8 cellular contexts compared by ENCODE assay signal in the genomic region with DNA sequence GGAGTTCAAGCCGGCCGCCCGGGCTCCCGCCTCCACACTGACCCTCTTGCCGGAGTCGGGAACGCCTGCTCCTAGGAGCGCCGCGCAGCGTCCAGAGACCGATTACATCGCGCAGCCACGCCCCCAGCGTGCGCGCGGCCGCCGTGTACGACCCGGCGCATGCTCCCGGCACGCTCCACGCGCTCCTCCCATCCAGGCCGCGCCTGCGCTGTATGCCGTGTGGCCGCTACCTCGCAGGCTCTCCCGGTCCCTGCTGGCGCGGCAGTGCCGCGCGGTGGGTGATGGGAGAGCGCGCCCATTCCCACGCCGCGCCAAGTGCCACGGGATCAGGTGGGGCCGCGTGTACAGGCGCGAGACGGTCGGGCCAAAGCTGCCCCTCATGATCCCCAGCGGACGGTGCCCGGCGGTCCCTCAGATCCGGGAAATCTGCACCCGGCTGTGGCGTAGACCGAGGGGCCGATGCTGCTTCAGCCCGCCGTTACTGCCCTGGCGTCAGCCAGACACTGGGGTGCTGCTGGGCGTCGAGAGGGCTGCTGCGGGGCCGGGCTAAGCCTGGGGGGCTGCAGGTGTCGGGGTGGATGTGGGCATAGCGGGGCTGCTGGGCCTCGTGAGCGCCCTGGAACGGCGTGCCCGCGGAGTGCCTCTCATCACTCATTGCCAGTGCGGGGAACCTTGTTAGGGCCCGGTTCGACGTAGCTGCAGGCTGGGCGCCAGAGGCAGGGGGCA. TPM values are rescaled to one million over a fixed set of nuclear protein-coding genes. Genes with fewer than 3 reads are reported as not detected.
DNase-seq lines count a peak whose midpoint lies in the region; ATAC-seq and TF ChIP-seq lines count a peak whose summit lies in the region.

A gene with protein sequence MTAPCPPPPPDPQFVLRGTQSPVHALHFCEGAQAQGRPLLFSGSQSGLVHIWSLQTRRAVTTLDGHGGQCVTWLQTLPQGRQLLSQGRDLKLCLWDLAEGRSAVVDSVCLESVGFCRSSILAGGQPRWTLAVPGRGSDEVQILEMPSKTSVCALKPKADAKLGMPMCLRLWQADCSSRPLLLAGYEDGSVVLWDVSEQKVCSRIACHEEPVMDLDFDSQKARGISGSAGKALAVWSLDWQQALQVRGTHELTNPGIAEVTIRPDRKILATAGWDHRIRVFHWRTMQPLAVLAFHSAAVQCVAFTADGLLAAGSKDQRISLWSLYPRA (minus strand): TSS at position 97 of the 726 bp plus-strand sequence. CDS start 33,519 bp downstream, outside the sequence.
A gene with protein sequence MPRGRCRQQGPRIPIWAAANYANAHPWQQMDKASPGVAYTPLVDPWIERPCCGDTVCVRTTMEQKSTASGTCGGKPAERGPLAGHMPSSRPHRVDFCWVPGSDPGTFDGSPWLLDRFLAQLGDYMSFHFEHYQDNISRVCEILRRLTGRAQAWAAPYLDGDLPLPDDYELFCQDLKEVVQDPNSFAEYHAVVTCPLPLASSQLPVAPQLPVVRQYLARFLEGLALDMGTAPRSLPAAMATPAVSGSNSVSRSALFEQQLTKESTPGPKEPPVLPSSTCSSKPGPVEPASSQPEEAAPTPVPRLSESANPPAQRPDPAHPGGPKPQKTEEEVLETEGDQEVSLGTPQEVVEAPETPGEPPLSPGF (minus strand): TSS at position 97 of the 726 bp plus-strand sequence. CDS start 2,613 bp downstream, outside the sequence.

- H3K36me3 ChIP-seq in suprapubic skin = peaks cover 17% of the 10 kb centered on the region

- no peaks in the 10 kb centered on the region for H3K27me3 ChIP-seq in suprapubic skin

- H3K36me3 Mint-ChIP-seq in activated naive CD4-positive, alpha-beta T cell treated with anti-CD3 and anti-CD28 coated beads, Interleukin-2, amount 10 ng/mL, durations not matched to agents 7 days and 5 days = peaks cover 26% of the 10 kb centered on the region

- H3K4me1 ChIP-seq in suprapubic skin = peaks cover 60% of the 10 kb centered on the region

- peak within 1 kb of the TSS; percentile 88 for H3K27ac ChIP-seq in suprapubic skin

- H3K4me3 Mint-ChIP-seq in activated naive CD4-positive, alpha-beta T cell treated with anti-CD3 and anti-CD28 coated beads, Interleukin-2, amount 10 ng/mL, durations not matched to agents 7 days and 5 days = peak within 1 kb of the TSS; percentile 93

- H3K4me3 ChIP-seq in NB4 (ENCODE audit: low read depth, low read length) (peak within 1 kb of the TSS; percentile 86), suprapubic skin (peak within 1 kb of the TSS; percentile 95)

- peak; percentile 88 for TF ChIP-seq POLR2A in NB4 (IDR thresholded peaks at IDR 0.05; ENCODE audit: extremely low read depth, insufficient read length)
- TF ChIP-seq POLR2A in suprapubic skin (IDR thresholded peaks at IDR 0.05) = peak; percentile 76 to 84

- H3K9me3 Mint-ChIP-seq in activated naive CD4-positive, alpha-beta T cell treated with anti-CD3 and anti-CD28 coated beads, Interleukin-2, amount 10 ng/mL, durations not matched to agents 7 days and 5 days = no peaks in the 10 kb centered on the region

- TF ChIP-seq EP300 in suprapubic skin (IDR thresholded peaks at IDR 0.05) = no peak

- 0% methylated on average over 14 of the region's 81 CpGs for WGBS in suprapubic skin

- no peaks in the 10 kb centered on the region for H3K9me3 ChIP-seq in suprapubic skin

- peak; percentile 97 for DNase-seq in GM10266 (ENCODE audit: extremely low spot score)
- DNase-seq in NB4 (ENCODE audit: low read depth) = peak; percentile 98
- peak; percentile 95 for DNase-seq in SK-N-DZ (ENCODE audit: low spot score)
- peak; percentile 97 for DNase-seq in activated naive CD4-positive, alpha-beta T cell treated with anti-CD3 and anti-CD28 coated beads, Interleukin-2, amount 10 ng/mL, durations not matched to agents 7 days and 5 days
- DNase-seq in germinal center (ENCODE audit: low spot score) = peak; percentile 98
- peak in 55 of 56 donors; percentile 67 to 98 (median 92) for DNase-seq in nucleus accumbens (lab: John Stamatoyannopoulos, UW)
- DNase-seq in suprapubic skin (ENCODE audit: low spot score in 2 of 2) = peak; percentile 96

- peak within 1 kb of the TSS; percentile 97 for H3K27ac Mint-ChIP-seq in activated naive CD4-positive, alpha-beta T cell treated with anti-CD3 and anti-CD28 coated beads, Interleukin-2, amount 10 ng/mL, durations not matched to agents 7 days and 5 days

- CTCF ChIA-PET in activated naive CD4-positive, alpha-beta T cell treated with anti-CD3 and anti-CD28 coated beads, Interleukin-2, amount 10 ng/mL, durations not matched to agents 7 days and 5 days (lab: Charles Lee) = interaction anchor here (0.6 to 1.7 kb wide), 6 partner anchors 10 to 369 kb away, joined by 3 to 7 read pairs (median 3); no protein-coding TSS in a partner anchor

- ATAC-seq in HG02571 (IDR thresholded peaks at IDR 0.05; ENCODE audit: unreplicated experiment) = peak; percentile 75

- H3K27me3 Mint-ChIP-seq in activated naive CD4-positive, alpha-beta T cell treated with anti-CD3 and anti-CD28 coated beads, Interleukin-2, amount 10 ng/mL, durations not matched to agents 7 days and 5 days = no peaks in the 10 kb centered on the region

- peaks cover 42% of the 10 kb centered on the region for H3K4me1 Mint-ChIP-seq in activated naive CD4-positive, alpha-beta T cell treated with anti-CD3 and anti-CD28 coated beads, Interleukin-2, amount 10 ng/mL, durations not matched to agents 7 days and 5 days

- peak; percentile 37 for TF ChIP-seq CTCF in GM10266 (IDR thresholded peaks at IDR 0.05; ENCODE audit: control insufficient read depth, insufficient read depth, low read depth, missing control alignments)
- TF ChIP-seq CTCF in NB4 (IDR thresholded peaks at IDR 0.05; ENCODE audit: low read depth, low read length) = no peak
- TF ChIP-seq CTCF in suprapubic skin (IDR thresholded peaks at IDR 0.05) = no peak

RNA-seq across cellular contexts. Expression of the first gene that starts in this region (rescaled TPM):
- 10.7 and 14.6 TPM in 2 replicates for polyA plus RNA-seq in SK-N-DZ (2014; cell fraction: cytosol; rRNA removed)
- polyA plus RNA-seq in SK-N-DZ (2014; cell fraction: nucleus; rRNA removed) = 7.8 and 8.6 TPM in 2 replicates
- 10 to 100 TPM in 3 of 4 donors, 1 to 10 TPM in 1; 6.3 to 14.6 (median 10.9) TPM for total RNA-seq in suprapubic skin

RNA-seq across cellular contexts. Expression of the second gene that starts in this region (rescaled TPM):
- polyA plus RNA-seq in SK-N-DZ (2014; cell fraction: cytosol; rRNA removed) = 11.0 and 14.0 TPM in 2 replicates
- 10.2 and 16.6 TPM in 2 replicates for polyA plus RNA-seq in SK-N-DZ (2014; cell fraction: nucleus; rRNA removed)
- total RNA-seq in suprapubic skin = 10 to 100 TPM; 21.8 to 46.2 (median 32.4) TPM

Comparison
In these comparisons a context has a peak if more than half of its experiments do, and no peak if none do; other contexts are left out.
1. Peak in every context shown above with its lines: DNase-seq, ATAC-seq, H3K4me3 ChIP-seq and H3K27ac ChIP-seq.